11 cellular contexts compared by ENCODE assay signal in genomic region chr1:234528073-234528865, GRCh38. TPM values are rescaled to one million over a fixed set of nuclear protein-coding genes. Genes with fewer than 3 reads are reported as not detected.
A peak's percentile ranks its signal among the peaks of the same experiment; 100 is the strongest.
DNase-seq lines count a peak whose midpoint lies in the region; ATAC-seq and TF ChIP-seq lines count a peak whose summit lies in the region.
"Had no signal": no experiment of that assay in that cellular context is flagged by ENCODE, and none has a peak within 500 bp of the region (broad histone marks: within the 10 kb centered on the region; RNA-seq: fewer than 3 reads in every experiment).

No MANE protein-coding gene starts in this region.

- peak overlapping the region; percentile 91 for H3K4me2 ChIP-seq in BLaER1

- no peaks in the 10 kb centered on the region for H4K20me1 ChIP-seq in BLaER1

- WGBS in prostate gland, result 77% methylated on average over 14 of the region's 14 CpGs

- no peak overlapping the region for H3K4me3 Mint-ChIP-seq in nephron progenitor cell
- H3K4me3 Mint-ChIP-seq: activated naive CD8-positive, alpha-beta T cell treated with anti-CD3 and anti-CD28 coated beads, Interleukin-2, amount 50 U/mL, for 24 hours; T-helper 2 cell treated with Interferon-gamma antibody and Interleukin-4, amounts not matched to agents 5 μg/mL and 100 μg/mL, for 36 hours had no signal

- intact Hi-C loops in dorsolateral prefrontal cortex (cut with DNase I), result no loop called here
- intact Hi-C loops in prostate gland (cut with DNase I), result no loop called here

- DNase-seq in NCI-H146 (lab: John Stamatoyannopoulos, UW) (peak; percentile 34), dorsolateral prefrontal cortex (no peak), nephron progenitor cell (no peak), prostate gland (ENCODE audit: low spot score) (no peak), NCI-H2081 treated with DMSO at 0.1 percent for 48 hours (lab: John Stamatoyannopoulos, UW) (no peak), NCI-H2171 (lab: John Stamatoyannopoulos, UW) (no peak)
- DNase-seq: activated naive CD8-positive, alpha-beta T cell treated with anti-CD3 and anti-CD28 coated beads, Interleukin-2, amount 50 U/mL, for 24 hours; mucosa of descending colon had no signal

- H3K9me3 Mint-ChIP-seq in nephron progenitor cell, result peaks cover 6% of the 10 kb centered on the region
- H3K9me3 Mint-ChIP-seq: activated naive CD8-positive, alpha-beta T cell treated with anti-CD3 and anti-CD28 coated beads, Interleukin-2, amount 50 U/mL, for 24 hours; T-helper 2 cell treated with Interferon-gamma antibody and Interleukin-4, amounts not matched to agents 5 μg/mL and 100 μg/mL, for 36 hours had no signal

- H3K27ac Mint-ChIP-seq in nephron progenitor cell, result peak overlapping the region; percentile 75
- H3K27ac Mint-ChIP-seq: activated naive CD8-positive, alpha-beta T cell treated with anti-CD3 and anti-CD28 coated beads, Interleukin-2, amount 50 U/mL, for 24 hours; T-helper 2 cell treated with Interferon-gamma antibody and Interleukin-4, amounts not matched to agents 5 μg/mL and 100 μg/mL, for 36 hours had no signal

- no peak for TF ChIP-seq POLR2A in prostate gland (IDR thresholded peaks at IDR 0.05)

- no peaks in the 10 kb centered on the region for H3K9me3 ChIP-seq in BLaER1
- H3K9me3 ChIP-seq in prostate gland, result no peaks in the 10 kb centered on the region
- H3K9me3 ChIP-seq: mucosa of descending colon had no signal

- peak overlapping the region; percentile 74 for H3K27ac ChIP-seq in BLaER1
- peak overlapping the region in 50 of 59 donors; percentile 6 to 99 (median 54) for H3K27ac ChIP-seq in dorsolateral prefrontal cortex
- peak overlapping the region in 1 of 2 donors; percentile 99 for H3K27ac ChIP-seq in prostate gland

- H3K4me1 Mint-ChIP-seq in nephron progenitor cell, result peaks cover 53% of the 10 kb centered on the region

- peak overlapping the region; percentile 39 for H3K9ac ChIP-seq in BLaER1

- H3K27me3 ChIP-seq in BLaER1 (no peaks in the 10 kb centered on the region), dorsolateral prefrontal cortex (no peaks in the 10 kb centered on the region), prostate gland (replicated peaks; ENCODE audit: insufficient read depth) (no peaks in the 10 kb centered on the region)

- H3K36me3 Mint-ChIP-seq in nephron progenitor cell (ENCODE audit: low read depth), result no peaks in the 10 kb centered on the region

- H3K27me3 Mint-ChIP-seq in nephron progenitor cell (ENCODE audit: low read depth, poor library complexity), result peaks cover 15% of the 10 kb centered on the region

- H3K4me3 ChIP-seq in BLaER1 (no peak overlapping the region), dorsolateral prefrontal cortex (peak overlapping the region in 9 of 59 donors; percentile 7 to 33 (median 18)), prostate gland (no peak overlapping the region)
- H3K4me3 ChIP-seq: mucosa of descending colon had no signal

- TF ChIP-seq CTCF in dorsolateral prefrontal cortex (IDR thresholded peaks at IDR 0.05 in 54 of 56, conservative IDR thresholded peaks at IDR 0.05 in 2 of 56; ENCODE audit: low read depth in 1 of 56, partially characterized antibody in 56 of 56), result no peak
- TF ChIP-seq CTCF in nephron progenitor cell (IDR thresholded peaks at IDR 0.05), result no peak
- no peak for TF ChIP-seq CTCF in prostate gland (IDR thresholded peaks at IDR 0.05)

- ATAC-seq in HG02678 (IDR thresholded peaks at IDR 0.05; ENCODE audit: unreplicated experiment), result no peak
- ATAC-seq: activated naive CD8-positive, alpha-beta T cell treated with anti-CD3 and anti-CD28 coated beads, Interleukin-2, amount 50 U/mL, for 24 hours; mucosa of descending colon had no signal

- no peaks in the 10 kb centered on the region for H3K36me3 ChIP-seq in BLaER1
- H3K36me3 ChIP-seq in prostate gland, result no peaks in the 10 kb centered on the region

- H3K4me1 ChIP-seq in BLaER1, result peaks cover 95% of the 10 kb centered on the region
- H3K4me1 ChIP-seq in prostate gland (replicated peaks), result peaks cover 18% of the 10 kb centered on the region

RNA-seq across cellular contexts. Expression of gene TARBP1, which starts 49.3 kb away (rescaled TPM):
- total RNA-seq in dorsolateral prefrontal cortex, result 100 to 1,000 TPM in 34 of 120 experiments, 10 to 100 TPM in 86; 27.7 to 158 (median 75.1) TPM
- 10 to 100 TPM; 24.8 to 33.0 TPM for total RNA-seq in prostate gland
